Comparison of ENCODE assay signal across 14 cellular contexts in genomic region chr5:149419532-149420485, GRCh38. TPM values are rescaled to one million over a fixed set of nuclear protein-coding genes. Genes with fewer than 3 reads are reported as not detected.
DNase-seq lines count a peak whose midpoint lies in the region; ATAC-seq and TF ChIP-seq lines count a peak whose summit lies in the region.
"Had no signal": no experiment of that assay in that cellular context is flagged by ENCODE, and none has a peak within 500 bp of the region (broad histone marks: within the 10 kb centered on the region; RNA-seq: fewer than 3 reads in every experiment).

No MANE protein-coding gene starts in this region.

- H3K27me3 Mint-ChIP-seq in neural crest cell (ENCODE audit: low read depth), result no peaks in the 10 kb centered on the region

- H3K27ac ChIP-seq in upper lobe of left lung, result peak overlapping the region; percentile 63 to 93 (median 84)
- H3K27ac ChIP-seq: right lobe of liver had no signal

- WGBS in upper lobe of left lung, 2 donors, result 48 to 61% methylated on average over 12 to 14 of the region's 14 CpGs

- H3K4me3 ChIP-seq in adipocyte (ENCODE audit: low read length) (no peak overlapping the region), fibroblast of mammary gland (ENCODE audit: control insufficient read depth, low read depth, low read length) (no peak overlapping the region), upper lobe of left lung (no peak overlapping the region)
- H3K4me3 ChIP-seq: HAP-1, right lobe of liver had no signal

- DNase-seq in adipocyte (ENCODE audit: low read depth), result no peak
- peak; percentile 79 for DNase-seq in fibroblast of mammary gland (ENCODE audit: low read depth)
- no peak for DNase-seq in neural crest cell (ENCODE audit: low read depth, low spot score)
- no peak for DNase-seq in upper lobe of left lung
- no peak for DNase-seq in NCI-H2196 treated with DMSO at 0.1 percent for 48 hours (lab: John Stamatoyannopoulos, UW; ENCODE audit: unreplicated experiment)
- DNase-seq: activated T-cell treated with anti-CD3 and anti-CD28 coated beads, Interleukin-2, amount 50 U/mL, for 1 hour; MM.1S; NCI-H524 treated with DMSO at 0.1 percent for 48 hours; right lobe of liver had no signal

- no peak for TF ChIP-seq POLR2A in upper lobe of left lung (IDR thresholded peaks at IDR 0.05)

- peak overlapping the region; percentile 69 for H3K9ac ChIP-seq in adipocyte (ENCODE audit: low read length)

- H3K9me3 Mint-ChIP-seq in neural crest cell, result no peaks in the 10 kb centered on the region

- H3K4me1 ChIP-seq in adipocyte (ENCODE audit: control insufficient read depth, insufficient read depth, low read length), result peaks cover 57% of the 10 kb centered on the region
- H3K4me1 ChIP-seq in upper lobe of left lung, result peaks cover 61 to 76% (median 67%) of the 10 kb centered on the region in 4 donors
- H3K4me1 ChIP-seq: HAP-1, right lobe of liver had no signal

- no peaks in the 10 kb centered on the region for H3K9me3 ChIP-seq in adipocyte (ENCODE audit: control insufficient read depth, low read length)
- no peaks in the 10 kb centered on the region for H3K9me3 ChIP-seq in upper lobe of left lung
- H3K9me3 ChIP-seq: HAP-1, right lobe of liver had no signal

- peaks cover 53% of the 10 kb centered on the region for H3K4me1 Mint-ChIP-seq in neural crest cell

- TF ChIP-seq EP300 in upper lobe of left lung (IDR thresholded peaks at IDR 0.05), result no peak

- peak overlapping the region; percentile 27 for H3K27ac Mint-ChIP-seq in neural crest cell (ENCODE audit: unreplicated experiment)

- H3K27me3 ChIP-seq in adipocyte (replicated peaks; ENCODE audit: control insufficient read depth, insufficient read depth, low read length), result no peaks in the 10 kb centered on the region
- H3K27me3 ChIP-seq in upper lobe of left lung, result no peaks in the 10 kb centered on the region
- H3K27me3 ChIP-seq: right lobe of liver had no signal

- H3K36me3 ChIP-seq in adipocyte (ENCODE audit: control insufficient read depth, insufficient read depth, low read length, severe bottlenecking), result peaks cover 77% of the 10 kb centered on the region
- H3K36me3 ChIP-seq in upper lobe of left lung, result peaks cover 0 to 13% (median 2%) of the 10 kb centered on the region in 4 donors
- H3K36me3 ChIP-seq: HAP-1, right lobe of liver had no signal

- H3K4me3 Mint-ChIP-seq in neural crest cell, result no peak overlapping the region

- no peaks in the 10 kb centered on the region for H3K36me3 Mint-ChIP-seq in neural crest cell (ENCODE audit: low read depth)

- TF ChIP-seq CTCF in fibroblast of mammary gland (conservative IDR thresholded peaks at IDR 0.05; ENCODE audit: control insufficient read depth, insufficient read depth, low read depth, low read length) (no peak), neural crest cell (conservative IDR thresholded peaks at IDR 0.05) (no peak), upper lobe of left lung (IDR thresholded peaks at IDR 0.05) (no peak)

- ATAC-seq in upper lobe of left lung (ENCODE audit: low FRiP score in 2 of 2) (no peak), HG03175 (IDR thresholded peaks at IDR 0.05; ENCODE audit: unreplicated experiment) (no peak), HG03457 (IDR thresholded peaks at IDR 0.05; ENCODE audit: unreplicated experiment) (no peak), HG02870 (IDR thresholded peaks at IDR 0.05; ENCODE audit: unreplicated experiment) (no peak)

RNA-seq across cellular contexts. Expression of gene IL17B, which starts 40.7 kb away (rescaled TPM):
- not detected in 2 replicates for total RNA-seq in neural crest cell
- total RNA-seq in upper lobe of left lung, result 1 to 10 TPM in 1 of 6 donors, not detected in 5; 2.4 TPM
- total RNA-seq: lower leg skin, right lobe of liver had no signal
